8 cellular contexts compared by ENCODE assay signal in the genomic region with DNA sequence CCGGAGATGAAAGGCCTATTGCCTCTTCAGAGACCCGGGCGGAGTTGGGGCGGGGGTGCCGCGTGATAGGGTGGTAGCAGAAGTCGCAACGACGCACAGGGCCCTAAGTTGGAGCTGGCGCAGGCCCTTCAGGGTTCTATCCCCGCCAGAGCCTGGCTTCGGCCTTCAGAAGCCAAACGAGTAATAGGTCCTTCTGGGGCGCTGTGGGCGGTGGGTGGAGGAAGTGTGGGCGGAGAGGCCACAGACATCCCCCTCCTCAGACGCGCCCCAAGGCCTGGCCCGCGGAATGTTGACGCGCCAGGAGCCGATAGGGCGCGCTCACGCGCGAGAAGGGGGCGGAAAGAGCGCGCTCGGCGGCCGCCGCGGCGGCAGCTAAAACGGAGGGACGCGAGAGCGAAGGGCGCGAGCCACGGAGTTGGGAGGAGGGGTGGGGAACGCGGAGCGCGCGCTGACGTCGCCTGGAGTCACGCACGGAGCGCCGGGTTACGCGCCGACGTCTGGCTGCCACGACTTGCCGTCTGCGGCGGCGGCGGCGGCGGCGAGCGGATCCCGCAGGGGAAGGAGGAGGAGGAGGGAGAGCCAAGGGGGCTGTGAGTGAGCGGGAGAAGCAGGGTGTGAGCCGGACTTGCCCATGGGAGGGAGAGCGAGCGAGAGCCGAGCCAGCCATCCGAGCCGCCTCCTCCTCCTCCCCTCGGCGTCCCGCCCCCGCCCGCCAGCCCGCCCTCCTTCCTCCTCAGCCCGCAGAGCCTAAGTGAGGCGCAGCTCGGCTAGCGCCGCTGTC. TPM values are rescaled to one million over a fixed set of nuclear protein-coding genes. Genes with fewer than 3 reads are reported as not detected.
DNase-seq lines count a peak whose midpoint lies in the region; ATAC-seq and TF ChIP-seq lines count a peak whose summit lies in the region.

No MANE protein-coding gene starts in this region.

- ATAC-seq in GM19328 (IDR thresholded peaks at IDR 0.05; ENCODE audit: unreplicated experiment) (peak; percentile 86), HG03469 (IDR thresholded peaks at IDR 0.05; ENCODE audit: unreplicated experiment) (peak; percentile 70), lower lobe of right lung (peak; percentile 98)

- peaks cover 43% of the 10 kb centered on the region for H3K4me1 Mint-ChIP-seq in activated CD4-positive, alpha-beta memory T cell treated with anti-CD3 and anti-CD28 coated beads for 36 hours (ENCODE audit: low read depth)

- TF ChIP-seq CTCF in dorsolateral prefrontal cortex (IDR thresholded peaks at IDR 0.05 in 54 of 56, conservative IDR thresholded peaks at IDR 0.05 in 2 of 56; ENCODE audit: low read depth in 1 of 56, partially characterized antibody in 56 of 56) (peak in 54 of 56 donors; percentile 11 to 64 (median 42)), lower lobe of right lung (IDR thresholded peaks at IDR 0.05) (peak; percentile 24)

- peak; percentile 95 for DNase-seq in CD1c-positive myeloid dendritic cell (ENCODE audit: extremely low spot score)
- peak; percentile 82 for DNase-seq in NCI-H748 treated with DMSO at 0.1 percent for 48 hours (lab: John Stamatoyannopoulos, UW)
- DNase-seq in activated CD4-positive, alpha-beta memory T cell treated with anti-CD3 and anti-CD28 coated beads for 36 hours, result peak; percentile 95
- peak; percentile 79 to 95 (median 92) for DNase-seq in dorsolateral prefrontal cortex
- DNase-seq in lower lobe of right lung, result peak; percentile 97
- DNase-seq in stimulated activated CD4-positive, alpha-beta T cell treated with anti-CD3 and anti-CD28 coated beads, TNF-alpha, amount 100 ng/mL, for 1 hour (ENCODE audit: low read depth in 3 of 3, low spot score in 1 of 3), result peak; percentile 71 to 86 (median 80)

- intact Hi-C loops in activated CD4-positive, alpha-beta memory T cell treated with anti-CD3 and anti-CD28 coated beads for 36 hours (cut with micrococcal nuclease), result loop anchor here (1.0 to 10.0 kb wide), 7 partner anchors 8 to 545 kb away; a partner anchor contains a TSS
- intact Hi-C loops in dorsolateral prefrontal cortex (cut with DNase I) (loop anchor here (2.0 to 5.0 kb wide), 3 partner anchors 35 to 65 kb away; a partner anchor contains a TSS), lower lobe of right lung (cut with DNase I) (no loop called here)

- H3K27ac ChIP-seq in dorsolateral prefrontal cortex (peak overlapping the region; percentile 85 to 100 (median 98)), lower lobe of right lung (peak overlapping the region; percentile 99)

- CTCF ChIA-PET in activated CD4-positive, alpha-beta memory T cell treated with anti-CD3 and anti-CD28 coated beads for 36 hours (lab: Charles Lee), result interaction anchor here (0.9 to 6.3 kb wide), 11 partner anchors 13 to 320 kb away, joined by 3 to 66 read pairs (median 4); a partner anchor contains a TSS

- H3K4me3 ChIP-seq in dorsolateral prefrontal cortex (peak overlapping the region; percentile 45 to 90 (median 78)), lower lobe of right lung (peak overlapping the region; percentile 71)

- POLR2A ChIA-PET in activated CD4-positive, alpha-beta memory T cell treated with anti-CD3 and anti-CD28 coated beads for 36 hours (lab: Charles Lee), result interaction anchor here (1.2 to 1.5 kb wide), 4 partner anchors 7 to 457 kb away, joined by 3 to 6 read pairs (median 4); a partner anchor contains a TSS

- H3K36me3 Mint-ChIP-seq in activated CD4-positive, alpha-beta memory T cell treated with anti-CD3 and anti-CD28 coated beads for 36 hours, result peaks cover 3% of the 10 kb centered on the region

- no peaks in the 10 kb centered on the region for H3K9me3 ChIP-seq in lower lobe of right lung

- H3K27ac Mint-ChIP-seq in activated CD4-positive, alpha-beta memory T cell treated with anti-CD3 and anti-CD28 coated beads for 36 hours, result peak overlapping the region; percentile 94

- H3K36me3 ChIP-seq in lower lobe of right lung, result no peaks in the 10 kb centered on the region

- H3K4me1 ChIP-seq in lower lobe of right lung, result peaks cover 25% of the 10 kb centered on the region

- no peaks in the 10 kb centered on the region for H3K27me3 Mint-ChIP-seq in activated CD4-positive, alpha-beta memory T cell treated with anti-CD3 and anti-CD28 coated beads for 36 hours

- H3K9me3 Mint-ChIP-seq in activated CD4-positive, alpha-beta memory T cell treated with anti-CD3 and anti-CD28 coated beads for 36 hours, result no peaks in the 10 kb centered on the region

- H3K27me3 ChIP-seq in dorsolateral prefrontal cortex (no peaks in the 10 kb centered on the region), lower lobe of right lung (ENCODE audit: low read depth) (no peaks in the 10 kb centered on the region)

- peak overlapping the region; percentile 98 for H3K4me3 Mint-ChIP-seq in activated CD4-positive, alpha-beta memory T cell treated with anti-CD3 and anti-CD28 coated beads for 36 hours

RNA-seq across cellular contexts. Expression of a gene that starts 6.4 kb away (rescaled TPM):
- 10 to 100 TPM; 12.0 to 12.3 TPM for total RNA-seq in activated CD4-positive, alpha-beta memory T cell treated with anti-CD3 and anti-CD28 coated beads for 36 hours
- total RNA-seq in dorsolateral prefrontal cortex (100 to 1,000 TPM in 10 of 120 experiments, 10 to 100 TPM in 110; 69.0 to 107 (median 89.1) TPM), lower lobe of right lung (32.4 TPM)

RNA-seq across cellular contexts. Expression of a gene that starts 18.2 kb away (rescaled TPM):
- 1 to 10 TPM; 2.2 to 2.3 TPM for total RNA-seq in activated CD4-positive, alpha-beta memory T cell treated with anti-CD3 and anti-CD28 coated beads for 36 hours
- 10 to 100 TPM; 44.5 to 79.9 (median 61.8) TPM for total RNA-seq in dorsolateral prefrontal cortex
- total RNA-seq in lower lobe of right lung, result 17.7 TPM

Comparison
In these comparisons a context has a peak if more than half of its experiments do, and no peak if none do; other contexts are left out.
1. Peak in every context shown above with its lines: DNase-seq, ATAC-seq, H3K4me3 ChIP-seq and H3K27ac ChIP-seq.